Comparison of ENCODE assay signal across 21 cellular contexts in genomic region chr17:4872786-4873185, GRCh38. TPM values are rescaled to one million over a fixed set of nuclear protein-coding genes. Genes with fewer than 3 reads are reported as not detected.
DNase-seq lines count a peak whose midpoint lies in the region; ATAC-seq and TF ChIP-seq lines count a peak whose summit lies in the region.
"Had no signal": no experiment of that assay in that cellular context is flagged by ENCODE, and none has a peak within 500 bp of the region (broad histone marks: within the 10 kb centered on the region; RNA-seq: fewer than 3 reads in every experiment).

No MANE protein-coding gene starts in this region.

- TF ChIP-seq POLR2A in breast epithelium (IDR thresholded peaks at IDR 0.05) = no peak
- TF ChIP-seq POLR2A in right lobe of liver (IDR thresholded peaks at IDR 0.05) = no peak

- peak overlapping the region; percentile 7 for H3K27ac Mint-ChIP-seq in MCF 10A (ENCODE audit: low read depth, unreplicated experiment)
- H3K27ac Mint-ChIP-seq: naive thymus-derived CD8-positive, alpha-beta T cell had no signal

- intact Hi-C loops in MCF 10A (cut with micrococcal nuclease) (no loop called here), breast epithelium (cut with DNase I; ENCODE audit: low total_unique reads) (no loop called here), right lobe of liver (cut with DNase I) (no loop called here)

- no peak overlapping the region for H3K4me3 ChIP-seq in breast epithelium
- H3K4me3 ChIP-seq in right lobe of liver = no peak overlapping the region
- no peak overlapping the region for H3K4me3 ChIP-seq in brain microvascular endothelial cell (ENCODE audit: low read depth, low read length)
- H3K4me3 ChIP-seq: SK-N-MC, transverse colon had no signal

- H3K36me3 Mint-ChIP-seq in MCF 10A (ENCODE audit: insufficient read depth, unreplicated experiment) = peaks cover 73% of the 10 kb centered on the region

- H3K27me3 ChIP-seq in breast epithelium (no peaks in the 10 kb centered on the region), right lobe of liver (no peaks in the 10 kb centered on the region), brain microvascular endothelial cell (replicated peaks) (no peaks in the 10 kb centered on the region)
- H3K27me3 ChIP-seq: transverse colon had no signal

- DNase-seq in MCF 10A (ENCODE audit: unreplicated experiment) (no peak), breast epithelium (ENCODE audit: low spot score in 2 of 2) (no peak), caudate nucleus (lab: John Stamatoyannopoulos, UW) (peak in 19 of 61 donors; percentile 9 to 38 (median 20)), right lobe of liver (peak in 1 of 3 donors; percentile 46), substantia nigra (lab: John Stamatoyannopoulos, UW) (peak in 36 of 49 donors; percentile 12 to 73 (median 36)), NCI-H1417 treated with DMSO at 0.1 percent for 48 hours (lab: John Stamatoyannopoulos, UW) (no peak), brain microvascular endothelial cell (no peak)
- DNase-seq: activated CD4-positive, alpha-beta T cell treated with anti-CD3 and anti-CD28 coated beads, Interleukin-2, amount 50 U/mL, for 48 hours; amniotic stem cell; EL; naive thymus-derived CD8-positive, alpha-beta T cell; NCI-H2107; stimulated activated CD4-positive, alpha-beta T cell treated with anti-CD3 and anti-CD28 coated beads, Interleukin-4, amount 100 ng/mL, for 1 hour; stimulated activated CD8-positive, alpha-beta memory T cell treated with anti-CD3 and anti-CD28 coated beads, Interleukin-4, amount 100 ng/mL, for 48 hours; transverse colon had no signal

- H3K4me1 ChIP-seq in breast epithelium (no peaks in the 10 kb centered on the region), right lobe of liver (no peaks in the 10 kb centered on the region)
- H3K4me1 ChIP-seq: transverse colon had no signal

- BruUV-seq in MCF 10A (replicated peaks; lab: Mats Ljungman, UMichigan) = no TSS peak

- no peak overlapping the region for H3K4me3 Mint-ChIP-seq in MCF 10A (ENCODE audit: unreplicated experiment)
- H3K4me3 Mint-ChIP-seq: naive thymus-derived CD8-positive, alpha-beta T cell had no signal

- H3K36me3 ChIP-seq in breast epithelium (no peaks in the 10 kb centered on the region), right lobe of liver (no peaks in the 10 kb centered on the region), brain microvascular endothelial cell (replicated peaks) (no peaks in the 10 kb centered on the region)
- H3K36me3 ChIP-seq: transverse colon had no signal

- H3K9me3 Mint-ChIP-seq in MCF 10A (ENCODE audit: unreplicated experiment) = no peaks in the 10 kb centered on the region
- H3K9me3 Mint-ChIP-seq: naive thymus-derived CD8-positive, alpha-beta T cell had no signal

- H3K9me3 ChIP-seq in breast epithelium (no peaks in the 10 kb centered on the region), right lobe of liver (no peaks in the 10 kb centered on the region)
- H3K9me3 ChIP-seq: transverse colon had no signal

- H3K27ac ChIP-seq in breast epithelium = no peak overlapping the region
- peak overlapping the region; percentile 80 for H3K27ac ChIP-seq in caudate nucleus (ENCODE audit: low read depth, low read length)
- peak overlapping the region in 1 of 3 donors; percentile 16 for H3K27ac ChIP-seq in right lobe of liver
- peak overlapping the region; percentile 83 for H3K27ac ChIP-seq in substantia nigra (ENCODE audit: low read depth, low read length, poor library complexity, severe bottlenecking)
- no peak overlapping the region for H3K27ac ChIP-seq in brain microvascular endothelial cell
- H3K27ac ChIP-seq: SK-N-MC, transverse colon had no signal

- no peak for TF ChIP-seq CTCF in MCF 10A (IDR thresholded peaks at IDR 0.05; ENCODE audit: unreplicated experiment)
- TF ChIP-seq CTCF in breast epithelium (IDR thresholded peaks at IDR 0.05) = no peak
- no peak for TF ChIP-seq CTCF in right lobe of liver (IDR thresholded peaks at IDR 0.05)
- no peak for TF ChIP-seq CTCF in brain microvascular endothelial cell (IDR thresholded peaks at IDR 0.05; ENCODE audit: low read depth, low read length, missing control alignments)

- H3K4me1 Mint-ChIP-seq in MCF 10A (ENCODE audit: insufficient read depth, unreplicated experiment) = peaks cover 17% of the 10 kb centered on the region

- in situ Hi-C loops in brain microvascular endothelial cell (cut with HindIII; ENCODE audit: low pct_ligation_motif_present, low sequenced_read_pairs) = no loop called here

- peak; percentile 67 to 86 (median 83) for ATAC-seq in right lobe of liver
- ATAC-seq in HG03108 (IDR thresholded peaks at IDR 0.05; ENCODE audit: unreplicated experiment) = no peak
- ATAC-seq: naive thymus-derived CD8-positive, alpha-beta T cell had no signal

- CTCF ChIA-PET in MCF 10A (lab: Yijun Ruan, JAX) = interaction anchor here (0.6 kb wide), 1 partner anchor 12 kb away, joined by 4 read pairs; no protein-coding TSS in a partner anchor

- POLR2A ChIA-PET in MCF 10A (lab: Yijun Ruan, JAX) = interaction anchor here (1.7 kb wide), 1 partner anchor 66 kb away, joined by 5 read pairs; the partner anchor contains the start of gene PLD2

- WGBS in right lobe of liver (ENCODE audit: insufficient coverage, low coverage, low lambda C conversion rate, missing lambda C conversion rate) = 41% methylated on average over 8 of the region's 8 CpGs

- no peaks in the 10 kb centered on the region for H3K27me3 Mint-ChIP-seq in MCF 10A (ENCODE audit: insufficient read depth, unreplicated experiment)
- H3K27me3 Mint-ChIP-seq: naive thymus-derived CD8-positive, alpha-beta T cell had no signal

RNA-seq across cellular contexts. Expression of gene C17orf107, which starts 26.6 kb away (rescaled TPM):
- 3.6 and 4.3 TPM in 2 replicates for total RNA-seq in MCF 10A (2022)
- total RNA-seq in breast epithelium = 10 to 100 TPM in 1 of 3 donors, 1 to 10 TPM in 1, not detected in 1; 3.9 to 10.5 TPM
- 1 to 10 TPM; 1.6 to 4.0 (median 3.2) TPM for total RNA-seq in right lobe of liver

RNA-seq across cellular contexts. Expression of gene CHRNE, which starts 30.1 kb away (rescaled TPM):
- total RNA-seq in MCF 10A (2022) = not detected in 2 replicates
- 1 to 10 TPM in 1 of 3 donors, under 1 TPM in 2; 0.16 to 2.0 (median 0.73) TPM for total RNA-seq in breast epithelium
- total RNA-seq in right lobe of liver = 1 to 10 TPM; 1.4 to 2.9 (median 2.0) TPM

RNA-seq across cellular contexts. Expression of gene MINK1, which starts 39.6 kb away (rescaled TPM):
- total RNA-seq in MCF 10A (2022) (106 and 124 TPM in 2 replicates), breast epithelium (10 to 100 TPM; 25.9 to 58.7 (median 42.0) TPM), right lobe of liver (10 to 100 TPM; 20.3 to 42.5 (median 28.0) TPM)

RNA-seq across cellular contexts. Expression of gene GP1BA, which starts 59.3 kb away (rescaled TPM):
- not detected in 2 replicates for total RNA-seq in MCF 10A (2022)
- not detected for total RNA-seq in breast epithelium
- total RNA-seq in right lobe of liver = under 1 TPM in 3 of 6 experiments, not detected in 3; 0.13 to 0.20 (median 0.15) TPM
- total RNA-seq: A673; chondrocyte; epithelial cell of proximal tubule; kidney epithelial cell; naive thymus-derived CD8-positive, alpha-beta T cell; transverse colon had no signal

Comparison
In these comparisons a context has a peak if more than half of its experiments do, and no peak if none do; other contexts are left out.
1. DNase-seq: peak in substantia nigra (36 of 49); none in MCF 10A (single experiment), breast epithelium (0 of 2), NCI-H1417 treated with DMSO at 0.1 percent for 48 hours (single experiment) and brain microvascular endothelial cell (single experiment).
2. H3K27ac ChIP-seq: peak in caudate nucleus (single experiment) and substantia nigra (single experiment); none in breast epithelium (0 of 2) and brain microvascular endothelial cell (single experiment).